ENCODE assay signal across 30 cellular contexts in genomic region chr1:6508154-6508875, GRCh38. TPM values are rescaled to one million over a fixed set of nuclear protein-coding genes. Genes with fewer than 3 reads are reported as not detected.
DNase-seq lines count a peak whose midpoint lies in the region; ATAC-seq and TF ChIP-seq lines count a peak whose summit lies in the region.
"Had no signal": no experiment of that assay in that cellular context is flagged by ENCODE, and none has a peak within 500 bp of the region (broad histone marks: within the 10 kb centered on the region; RNA-seq: fewer than 3 reads in every experiment).

No MANE protein-coding gene starts in this region.

- H3K4me3 ChIP-seq in psoas muscle: no peak overlapping the region
- H3K4me3 ChIP-seq: heart right ventricle, SK-N-MC, stomach, tibial artery had no signal

- WGBS in psoas muscle, 3 donors: 46 to 59% (median 47%) methylated on average over 14 to 18 of the region's 18 CpGs

- no peaks in the 10 kb centered on the region for H3K36me3 ChIP-seq in psoas muscle (ENCODE audit: insufficient read depth in 1 of 2, low read depth in 1 of 2)
- H3K36me3 ChIP-seq: heart right ventricle, stomach, tibial artery had no signal

- intact Hi-C loops in psoas muscle (cut with DNase I): no loop called here

- H3K27me3 ChIP-seq in psoas muscle (ENCODE audit: insufficient read depth in 3 of 3, low read length in 2 of 3): peaks cover 0 to 4% (median 0%) of the 10 kb centered on the region in 3 donors
- H3K27me3 ChIP-seq: heart right ventricle had no signal

- TF ChIP-seq CTCF in psoas muscle (IDR thresholded peaks at IDR 0.05): no peak

- no peaks in the 10 kb centered on the region for H3K9me3 ChIP-seq in psoas muscle
- H3K9me3 ChIP-seq: heart right ventricle, stomach, tibial artery had no signal

- H3K4me1 ChIP-seq in psoas muscle: peaks cover 9% of the 10 kb centered on the region
- H3K4me1 ChIP-seq: stomach had no signal

- peak overlapping the region; percentile 29 for H3K27ac ChIP-seq in cingulate gyrus (ENCODE audit: low read depth, low read length)
- H3K27ac ChIP-seq in psoas muscle: no peak overlapping the region
- H3K27ac ChIP-seq: SK-N-MC, stomach, tibial artery had no signal

- DNase-seq in DMS53 (lab: John Stamatoyannopoulos, UW) (peak; percentile 41), DMS53 treated with DMSO at 0.1 percent for 48 hours (lab: John Stamatoyannopoulos, UW; ENCODE audit: unreplicated experiment) (no peak), NCI-H1092 treated with DMSO at 0.1 percent for 48 hours (lab: John Stamatoyannopoulos, UW) (peak; percentile 92), psoas muscle (peak; percentile 2 to 53), NCI-H2107 (lab: John Stamatoyannopoulos, UW) (no peak)
- DNase-seq: 8988T; activated CD4-positive, alpha-beta memory T cell treated with anti-CD3 and anti-CD28 coated beads, Interleukin-2, amount 10 ng/mL, durations not matched to agents 7 days and 5 days; activated CD4-positive, CD25-positive, alpha-beta regulatory T cell treated with anti-CD3 and anti-CD28 coated beads, Interleukin-2, amount 50 U/mL, for 72 hours; CD4-positive, CD25-positive, alpha-beta regulatory T cell; cortex of kidney; effector memory CD8-positive, alpha-beta T cell; foreskin fibroblast; HCEC 1CT; Karpas-422; left colon; NCI-H187; NCI-H526 treated with DMSO at 0.1 percent for 48 hours; small intestine; stomach; T-helper 17 cell; tibial artery had no signal

- ATAC-seq in psoas muscle (peak; percentile 58 to 74 (median 66)), HG03025 (IDR thresholded peaks at IDR 0.05; ENCODE audit: low FRiP score, unreplicated experiment) (no peak), HG03342 (IDR thresholded peaks at IDR 0.05; ENCODE audit: unreplicated experiment) (no peak)
- ATAC-seq: effector memory CD8-positive, alpha-beta T cell; esophagus mucosa; left colon; T-helper 17 cell had no signal

RNA-seq across cellular contexts. Expression of gene PLEKHG5, which starts 16.8 kb away (rescaled TPM):
- total RNA-seq in psoas muscle: 1 to 10 TPM; 2.6 to 3.3 (median 3.2) TPM
- polyA plus RNA-seq in psoas muscle: 1 to 10 TPM; 1.5 to 2.3 (median 2.0) TPM

RNA-seq across cellular contexts. Expression of gene TNFRSF25, which starts 42.3 kb away (rescaled TPM):
- 1 to 10 TPM; 1.5 to 2.6 (median 2.2) TPM for total RNA-seq in psoas muscle
- polyA plus RNA-seq in psoas muscle: 1 to 10 TPM; 1.5 to 2.7 (median 1.6) TPM

RNA-seq across cellular contexts. Expression of gene NOL9, which starts 46.0 kb away (rescaled TPM):
- total RNA-seq in psoas muscle: 10 to 100 TPM; 17.1 to 26.1 (median 22.8) TPM
- polyA plus RNA-seq in psoas muscle: 10 to 100 TPM in 1 of 3 donors, 1 to 10 TPM in 2; 5.0 to 10.6 (median 9.5) TPM

RNA-seq across cellular contexts. Expression of gene TAS1R1, which starts 46.8 kb away (rescaled TPM):
- total RNA-seq in psoas muscle: not detected
- under 1 TPM in 2 of 3 donors, not detected in 1; 0.04 to 0.16 TPM for polyA plus RNA-seq in psoas muscle
- total RNA-seq: activated T-helper 2 cell treated with anti-CD3 and anti-CD28 coated beads, Interferon-gamma antibody, Interleukin-2, Interleukin-4, amounts not matched to agents 10 μg/mL and 5 μg/mL and 100 μg/mL, durations not matched to agents 14 hours and 24 hours and 36 hours; bronchial epithelial cell; CD4-positive, CD25-positive, alpha-beta regulatory T cell; esophagus mucosa; heart right ventricle; RPMI7951; stomach; T-helper 17 cell had no signal
- polyA plus RNA-seq: heart right ventricle had no signal

Comparison
In these comparisons a context has a peak if more than half of its experiments do, and no peak if none do; other contexts are left out.
1. DNase-seq: peak in DMS53 (single experiment), NCI-H1092 treated with DMSO at 0.1 percent for 48 hours (single experiment) and psoas muscle (2 of 2); none in DMS53 treated with DMSO at 0.1 percent for 48 hours (single experiment) and NCI-H2107 (single experiment).
2. ATAC-seq: peak in psoas muscle (4 of 4); none in HG03025 (single experiment) and HG03342 (single experiment).